10 cellular contexts compared by ENCODE assay signal in genomic region chr22:42432020-42432596, GRCh38. TPM values are rescaled to one million over a fixed set of nuclear protein-coding genes. Genes with fewer than 3 reads are reported as not detected.
DNase-seq lines count a peak whose midpoint lies in the region; ATAC-seq, FAIRE-seq and TF ChIP-seq lines count a peak whose summit lies in the region.
"Had no signal": no experiment of that assay in that cellular context is flagged by ENCODE, and none has a peak within 500 bp of the region (broad histone marks: within the 10 kb centered on the region; RNA-seq: fewer than 3 reads in every experiment).

Gene NFAM1, minus strand, starts transcription at chr22:42432403. Its CDS starts 46 bp downstream, at chr22:42432357.

- H3K9me3 Mint-ChIP-seq in dendritic cell treated with granulocyte-macrophage colony-stimulating factor and Interleukin-4, amounts not matched to agents 40 ng/mL and 50 ng/mL, for 4 days: no peaks in the 10 kb centered on the region

- no peaks in the 10 kb centered on the region for H3K9me3 ChIP-seq in upper lobe of left lung

- H3K4me3 Mint-ChIP-seq in dendritic cell treated with granulocyte-macrophage colony-stimulating factor and Interleukin-4, amounts not matched to agents 40 ng/mL and 50 ng/mL, for 4 days: peak within 1 kb of the TSS; percentile 97

- H3K4me1 ChIP-seq in upper lobe of left lung: peaks cover 0 to 14% (median 9%) of the 10 kb centered on the region in 4 donors

- intact Hi-C loops in dendritic cell treated with granulocyte-macrophage colony-stimulating factor and Interleukin-4, amounts not matched to agents 40 ng/mL and 50 ng/mL, for 4 days (cut with micrococcal nuclease): loop anchor here (10.0 kb wide), 1 partner anchor 467 kb away; the partner anchor contains the start of gene SEPTIN3

- no peak for FAIRE-seq in HTR-8/SVneo (lab: Jason Lieb, UNC)
- FAIRE-seq: A204.1 had no signal

- peaks cover 33% of the 10 kb centered on the region for H3K36me3 Mint-ChIP-seq in dendritic cell treated with granulocyte-macrophage colony-stimulating factor and Interleukin-4, amounts not matched to agents 40 ng/mL and 50 ng/mL, for 4 days (ENCODE audit: low read depth)

- WGBS in upper lobe of left lung, 2 donors: 34% methylated on average over 24 of the region's 24 CpGs; no CpG with 5 or more reads in 1 of the 2 donors

- TF ChIP-seq EP300 in upper lobe of left lung (IDR thresholded peaks at IDR 0.05): no peak

- no peaks in the 10 kb centered on the region for H3K27me3 Mint-ChIP-seq in dendritic cell treated with granulocyte-macrophage colony-stimulating factor and Interleukin-4, amounts not matched to agents 40 ng/mL and 50 ng/mL, for 4 days

- H3K27ac Mint-ChIP-seq in dendritic cell treated with granulocyte-macrophage colony-stimulating factor and Interleukin-4, amounts not matched to agents 40 ng/mL and 50 ng/mL, for 4 days: peak within 1 kb of the TSS; percentile 92

- H3K27me3 ChIP-seq in upper lobe of left lung: no peaks in the 10 kb centered on the region

- TF ChIP-seq POLR2A in upper lobe of left lung (IDR thresholded peaks at IDR 0.05): peak in 2 of 4 donors; percentile 39 to 91

- H3K27ac ChIP-seq in upper lobe of left lung: peak within 1 kb of the TSS; percentile 69 to 90 (median 84)

- H3K4me3 ChIP-seq in upper lobe of left lung: peak within 1 kb of the TSS in 3 of 4 donors; percentile 32 to 49 (median 44)

- peak; percentile 58 to 81 for ATAC-seq in upper lobe of left lung (ENCODE audit: low FRiP score in 2 of 2)

- H3K4me1 Mint-ChIP-seq in dendritic cell treated with granulocyte-macrophage colony-stimulating factor and Interleukin-4, amounts not matched to agents 40 ng/mL and 50 ng/mL, for 4 days (ENCODE audit: low read depth): peaks cover 94% of the 10 kb centered on the region

- peak; percentile 47 for DNase-seq in NCI-H2107 (lab: John Stamatoyannopoulos, UW)
- DNase-seq in NCI-H2107 treated with DMSO at 0.1 percent for 48 hours (lab: John Stamatoyannopoulos, UW; ENCODE audit: unreplicated experiment): no peak
- peak; percentile 37 for DNase-seq in mucosa of gallbladder (ENCODE audit: low spot score)
- peak; percentile 82 to 85 for DNase-seq in upper lobe of left lung
- DNase-seq in HTR-8/SVneo (ENCODE audit: insufficient read length, low spot score): no peak
- DNase-seq in NCI-H146 (lab: John Stamatoyannopoulos, UW): no peak
- DNase-seq in activated CD8-positive, alpha-beta memory T cell treated with anti-CD3 and anti-CD28 coated beads, Interleukin-2, amount 50 U/mL, for 48 hours: no peak
- DNase-seq: activated CD8-positive, alpha-beta memory T cell treated with anti-CD3 and anti-CD28 coated beads for 24 hours had no signal

- no peaks in the 10 kb centered on the region for H3K36me3 ChIP-seq in upper lobe of left lung

- no peak for TF ChIP-seq CTCF in upper lobe of left lung (IDR thresholded peaks at IDR 0.05)

RNA-seq across cellular contexts. Expression of gene NFAM1, which starts in this region (rescaled TPM):
- total RNA-seq in mucosa of gallbladder: 3.9 TPM
- 10 to 100 TPM in 4 of 6 donors, 1 to 10 TPM in 2; 8.7 to 36.7 (median 15.9) TPM for total RNA-seq in upper lobe of left lung

Comparison
In these comparisons a context has a peak if more than half of its experiments do, and no peak if none do; other contexts are left out.
1. DNase-seq: peak in NCI-H2107 (single experiment), mucosa of gallbladder (single experiment) and upper lobe of left lung (2 of 2); none in NCI-H2107 treated with DMSO at 0.1 percent for 48 hours (single experiment), HTR-8/SVneo (single experiment), NCI-H146 (single experiment) and activated CD8-positive, alpha-beta memory T cell treated with anti-CD3 and anti-CD28 coated beads, Interleukin-2, amount 50 U/mL, for 48 hours (single experiment).